ENCODE assay signal across 24 cellular contexts in the genomic region with DNA sequence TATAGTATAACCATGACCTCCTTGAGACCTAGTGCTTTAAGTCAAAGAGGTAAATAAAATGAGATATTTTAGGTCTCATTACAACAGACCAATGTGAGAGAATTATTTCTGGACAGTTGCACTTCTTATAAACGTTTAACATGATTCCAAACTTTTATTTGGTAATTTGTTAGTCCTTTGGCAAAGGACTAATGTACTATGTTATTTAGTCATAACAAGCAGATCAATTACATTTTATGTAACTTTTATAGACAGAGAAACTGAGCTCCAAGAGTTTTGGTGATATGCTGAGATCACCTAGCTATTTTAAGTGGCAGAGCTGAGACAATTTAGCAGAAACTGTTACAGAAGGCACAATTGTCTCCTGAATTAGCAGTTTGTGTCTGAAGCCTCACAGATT. TPM values are rescaled to one million over a fixed set of nuclear protein-coding genes. Genes with fewer than 3 reads are reported as not detected.
DNase-seq lines count a peak whose midpoint lies in the region; FAIRE-seq and TF ChIP-seq lines count a peak whose summit lies in the region.
"Had no signal": no experiment of that assay in that cellular context is flagged by ENCODE, and none has a peak within 500 bp of the region (broad histone marks: within the 10 kb centered on the region; RNA-seq: fewer than 3 reads in every experiment).

No MANE protein-coding gene starts in this region.

- H3K9ac ChIP-seq in mammary epithelial cell (ENCODE audit: insufficient read depth, low read length) (no peak overlapping the region), keratinocyte (ENCODE audit: control insufficient read depth, extremely low read depth, insufficient read depth, low read length) (no peak overlapping the region)
- H3K9ac ChIP-seq: BLaER1 treated with 17β-estradiol and CSF1 and Interleukin-3, amounts not matched to agents 10 nM and 100 nM had no signal

- H3K27ac ChIP-seq in mammary epithelial cell (ENCODE audit: insufficient read depth, low read depth, low read length) (no peak overlapping the region), breast epithelium (no peak overlapping the region), keratinocyte (ENCODE audit: control insufficient read depth, insufficient read depth, low read length) (no peak overlapping the region), spleen (no peak overlapping the region)
- H3K27ac ChIP-seq: 22Rv1; A549; BLaER1 treated with 17β-estradiol and CSF1 and Interleukin-3, amounts not matched to agents 10 nM and 100 nM; C4-2B had no signal

- in situ Hi-C loops in mammary epithelial cell (cut with MboI; ENCODE audit: low sequenced_read_pairs in 2 of 2): loop anchor here in 1 of 2 donors (25.0 kb wide), 1 partner anchor 177 kb away; no protein-coding TSS in a partner anchor

- H3K4me2 ChIP-seq in mammary epithelial cell (ENCODE audit: insufficient read depth, low read depth, low read length) (no peak overlapping the region), keratinocyte (ENCODE audit: control insufficient read depth, extremely low read depth, insufficient read depth, low read depth, low read length) (no peak overlapping the region)
- H3K4me2 ChIP-seq: A549 had no signal

- H3K4me1 ChIP-seq in mammary epithelial cell (ENCODE audit: insufficient read depth, low read length) (peaks cover 9% of the 10 kb centered on the region), breast epithelium (no peaks in the 10 kb centered on the region), keratinocyte (ENCODE audit: control insufficient read depth, extremely low read depth, insufficient read depth, low read length) (peaks cover 12% of the 10 kb centered on the region), spleen (peaks cover 11 to 32% (median 18%) of the 10 kb centered on the region in 6 donors)
- H3K4me1 ChIP-seq: A549, Caco-2 had no signal

- H3K9me1 ChIP-seq in keratinocyte (ENCODE audit: control insufficient read depth, extremely low read depth, insufficient read depth, low read length): no peaks in the 10 kb centered on the region

- POLR2A ChIA-PET in HEK293T (lab: Yijun Ruan, JAX): no interaction called here

- no peak for TF ChIP-seq POLR2A in breast epithelium (IDR thresholded peaks at IDR 0.05)
- no peak for TF ChIP-seq POLR2A in spleen (IDR thresholded peaks at IDR 0.05)

- intact Hi-C loops in mammary epithelial cell (cut with micrococcal nuclease) (loop anchor here (5.0 kb wide), 1 partner anchor 157 kb away; no protein-coding TSS in a partner anchor), breast epithelium (cut with DNase I; ENCODE audit: low total_unique reads) (no loop called here), spleen (cut with DNase I; ENCODE audit: low total_unique reads) (no loop called here)

- 100% methylated on average over 1 of the region's 1 CpG for WGBS in mammary epithelial cell (ENCODE audit: low coverage, missing lambda C conversion rate)
- 75 to 86% (median 78%) methylated on average over 1 of the region's 1 CpG for WGBS in spleen, 5 donors

- TF ChIP-seq CTCF in mammary epithelial cell (conservative IDR thresholded peaks at IDR 0.05 in 1 of 2, IDR thresholded peaks at IDR 0.05 in 1 of 2; ENCODE audit: extremely low read depth in 1 of 2, insufficient read depth in 1 of 2, low read depth in 1 of 2, low read length in 2 of 2): no peak
- no peak for TF ChIP-seq CTCF in breast epithelium (IDR thresholded peaks at IDR 0.05)
- TF ChIP-seq CTCF in keratinocyte (optimal IDR thresholded peaks at IDR 0.05 in 1 of 3, IDR thresholded peaks at IDR 0.05 in 1 of 3, conservative IDR thresholded peaks at IDR 0.05 in 1 of 3; ENCODE audit: extremely low read depth in 1 of 3, insufficient read depth in 2 of 3, low read length in 3 of 3): no peak
- TF ChIP-seq CTCF in spleen (IDR thresholded peaks at IDR 0.05 in 8 of 11, conservative IDR thresholded peaks at IDR 0.05 in 3 of 11): no peak

- no peaks in the 10 kb centered on the region for H3K27me3 ChIP-seq in mammary epithelial cell (ENCODE audit: insufficient read depth, low read length)
- peaks cover 0 to 35% of the 10 kb centered on the region in 2 donors for H3K27me3 ChIP-seq in breast epithelium
- no peaks in the 10 kb centered on the region for H3K27me3 ChIP-seq in keratinocyte (ENCODE audit: control insufficient read depth, extremely low read depth, insufficient read depth, low read length)
- peaks cover 0 to 57% (median 32%) of the 10 kb centered on the region in 7 donors for H3K27me3 ChIP-seq in spleen (replicated peaks in 1 of 7)
- H3K27me3 ChIP-seq: BLaER1 treated with 17β-estradiol and CSF1 and Interleukin-3, amounts not matched to agents 10 nM and 100 nM had no signal

- H2AFZ ChIP-seq in mammary epithelial cell (ENCODE audit: low read depth, low read length): peak overlapping the region; percentile 47
- peak overlapping the region; percentile 36 for H2AFZ ChIP-seq in keratinocyte (ENCODE audit: control insufficient read depth, low read length)

- peaks cover 19% of the 10 kb centered on the region for H3K79me2 ChIP-seq in mammary epithelial cell (ENCODE audit: insufficient read depth, low read length)
- peaks cover 13% of the 10 kb centered on the region for H3K79me2 ChIP-seq in keratinocyte (ENCODE audit: control insufficient read depth, insufficient read depth, low read length)

- BruUV-seq in mammary epithelial cell (replicated peaks; lab: Mats Ljungman, UMichigan): no TSS peak

- FAIRE-seq in keratinocyte (lab: Jason Lieb, UNC): no peak
- FAIRE-seq: A549, GM12878, GM12892, GM18507 had no signal

- CTCF ChIA-PET in mammary epithelial cell (lab: Charles Lee; ENCODE audit: low non-redundant PET) (no interaction called here), HEK293T (lab: Yijun Ruan, JAX) (no interaction called here)

- no peaks in the 10 kb centered on the region for H3K36me3 ChIP-seq in mammary epithelial cell (ENCODE audit: insufficient read depth, low read length)
- no peaks in the 10 kb centered on the region for H3K36me3 ChIP-seq in breast epithelium
- no peaks in the 10 kb centered on the region for H3K36me3 ChIP-seq in keratinocyte (ENCODE audit: control insufficient read depth in 2 of 2, extremely low read depth in 1 of 2, insufficient read depth in 2 of 2, low read length in 2 of 2)
- H3K36me3 ChIP-seq in spleen: no peaks in the 10 kb centered on the region

- H3K4me3 ChIP-seq in mammary epithelial cell (replicated peaks in 1 of 3; ENCODE audit: insufficient read depth in 1 of 3, low read depth in 2 of 3, low read length in 3 of 3) (no peak overlapping the region), breast epithelium (no peak overlapping the region), keratinocyte (ENCODE audit: control insufficient read depth in 2 of 3, extremely low read depth in 1 of 3, insufficient read depth in 2 of 3, low read depth in 1 of 3, low read length in 3 of 3) (no peak overlapping the region), spleen (no peak overlapping the region)
- H3K4me3 ChIP-seq: A549; BLaER1 treated with 17β-estradiol and CSF1 and Interleukin-3, amounts not matched to agents 10 nM and 100 nM; GM12878 had no signal

- H4K20me1 ChIP-seq in mammary epithelial cell (ENCODE audit: insufficient read depth, low read length) (no peaks in the 10 kb centered on the region), keratinocyte (ENCODE audit: control insufficient read depth, extremely low read depth, insufficient read depth, low read length) (no peaks in the 10 kb centered on the region)
- H4K20me1 ChIP-seq: BLaER1 treated with 17β-estradiol and CSF1 and Interleukin-3, amounts not matched to agents 10 nM and 100 nM had no signal

- dilution Hi-C loops in mammary epithelial cell (cut with HindIII; ENCODE audit: low sequenced_read_pairs) (no loop called here), keratinocyte (cut with MboI; ENCODE audit: extremely low pct_ligation_motif_present, low sequenced_read_pairs) (no loop called here)

- DNase-seq in mammary epithelial cell (no peak), breast epithelium (ENCODE audit: low spot score in 2 of 2) (no peak), HEK293T (ENCODE audit: extremely low spot score) (no peak), keratinocyte (ENCODE audit: low read depth, low spot score) (no peak), spleen (no peak)
- no peak for DNase-seq in stimulated activated CD4-positive, alpha-beta T cell treated with anti-CD3 and anti-CD28 coated beads, Interleukin-4, amount 100 ng/mL, for 24 hours
- DNase-seq: AML-193; Caco-2; Calu3; CD4-positive, alpha-beta T cell; CD8-positive, alpha-beta T cell; DMS79 treated with DMSO at 0.1 percent for 48 hours; EL; GDM1 had no signal

- H3K9me3 ChIP-seq in mammary epithelial cell (replicated peaks; ENCODE audit: insufficient read depth, low read length): no peaks in the 10 kb centered on the region
- no peaks in the 10 kb centered on the region for H3K9me3 ChIP-seq in breast epithelium
- H3K9me3 ChIP-seq in keratinocyte (ENCODE audit: control insufficient read depth, low read depth, low read length): no peaks in the 10 kb centered on the region
- H3K9me3 ChIP-seq in spleen: no peaks in the 10 kb centered on the region
- H3K9me3 ChIP-seq: A549; BLaER1 treated with 17β-estradiol and CSF1 and Interleukin-3, amounts not matched to agents 10 nM and 100 nM; Caco-2 had no signal

RNA-seq across cellular contexts. Expression of a gene that starts 2.6 kb away (rescaled TPM):
- total RNA-seq in mammary epithelial cell (10 to 100 TPM; 53.8 to 62.4 TPM), breast epithelium (10 to 100 TPM; 12.7 to 15.7 (median 15.4) TPM), spleen (10 to 100 TPM in 5 of 7 donors, 1 to 10 TPM in 2; 6.5 to 86.5 (median 14.3) TPM)
- polyA plus RNA-seq in mammary epithelial cell (63.3 TPM), keratinocyte (39.7 to 71.0 TPM (median 61.3 TPM) in 3 replicates), spleen (1 to 10 TPM; 1.7 to 4.4 (median 2.6) TPM)
- polyA minus RNA-seq in mammary epithelial cell (50.8 TPM), keratinocyte (7.8 to 32.1 TPM (median 13.7 TPM) in 3 replicates)
- 12.2 TPM for polyA plus RNA-seq in keratinocyte (2011; ENCODE audit: low read depth)
- 45.6 and 69.7 TPM in 2 replicates for polyA plus RNA-seq in keratinocyte (2011; cell fraction: cytosol; rRNA removed)
- polyA plus RNA-seq in keratinocyte (2011; cell fraction: nucleus; rRNA removed): 41.5 and 44.6 TPM in 2 replicates
- polyA plus RNA-seq in keratinocyte (2012; ENCODE audit: low replicate concordance): 18.3 and 64.7 TPM in 2 replicates
- 16.7 TPM for polyA minus RNA-seq in keratinocyte (2011; cell fraction: cytosol; rRNA and poly(A)+ RNA removed)
- 14.4 and 32.3 TPM in 2 replicates for polyA minus RNA-seq in keratinocyte (2011; cell fraction: nucleus; rRNA and poly(A)+ RNA removed)
- total RNA-seq: A172; CD4-positive, alpha-beta T cell; CD8-positive, alpha-beta T cell; GM12878 had no signal

RNA-seq across cellular contexts. Expression of a gene that starts 55.1 kb away (rescaled TPM):
- total RNA-seq in mammary epithelial cell (under 1 TPM in 1 of 2 donors, not detected in 1; under 0.01 TPM), breast epithelium (10 to 100 TPM; 11.0 to 83.2 (median 31.9) TPM), spleen (1 to 10 TPM; 2.4 to 6.5 (median 3.7) TPM)
- polyA plus RNA-seq in mammary epithelial cell (not detected), keratinocyte (not detected in 3 replicates), spleen (1 to 10 TPM in 2 of 3 donors, under 1 TPM in 1; 0.15 to 3.3 (median 1.5) TPM)
- polyA minus RNA-seq in mammary epithelial cell (not detected), keratinocyte (not detected in 3 replicates)
- 0.85 TPM for polyA plus RNA-seq in keratinocyte (2011; ENCODE audit: low read depth)
- polyA plus RNA-seq in keratinocyte (2011; cell fraction: cytosol; rRNA removed): not detected in 2 replicates
- not detected in 2 replicates for polyA plus RNA-seq in keratinocyte (2011; cell fraction: nucleus; rRNA removed)
- 0.11 TPM in 1 of 2 replicates, not detected in the other for polyA plus RNA-seq in keratinocyte (2012; ENCODE audit: low replicate concordance)
- not detected for polyA minus RNA-seq in keratinocyte (2011; cell fraction: cytosol; rRNA and poly(A)+ RNA removed)
- not detected in 2 replicates for polyA minus RNA-seq in keratinocyte (2011; cell fraction: nucleus; rRNA and poly(A)+ RNA removed)
- total RNA-seq: A172; Caco-2; Calu3; CD8-positive, alpha-beta T cell; Daoy had no signal
- polyA plus RNA-seq: A549, BJ had no signal
